24 cellular contexts compared by ENCODE assay signal in genomic region chr4:166687828-166688227, GRCh38.
"Had no signal": no experiment of that assay in that cellular context is flagged by ENCODE, and none has a peak within 500 bp of the region (broad histone marks: within the 10 kb centered on the region; RNA-seq: fewer than 3 reads in every experiment).

No MANE protein-coding gene starts in this region.

- DNase-seq: colonic mucosa; cortex of kidney; dermis blood vessel endothelial cell; dorsolateral prefrontal cortex; effector CD4-positive, alpha-beta T cell; effector CD8-positive, alpha-beta T cell; effector memory CD4-positive, alpha-beta T cell; effector memory CD8-positive, alpha-beta T cell; endodermal cell; erythroblast; esophagus squamous epithelium; foreskin fibroblast; foreskin keratinocyte; foreskin melanocyte; gastrocnemius medialis; glutamatergic neuron; head of caudate nucleus; heart left ventricle; heart right ventricle had no signal

- H3K4me1 Mint-ChIP-seq: endodermal cell had no signal

- H3K27ac ChIP-seq: colonic mucosa, coronary artery, dorsolateral prefrontal cortex, epithelial cell of prostate, esophagus muscularis mucosa, esophagus squamous epithelium, foreskin keratinocyte, gastrocnemius medialis, gastroesophageal sphincter, heart left ventricle, heart right ventricle had no signal

- H3K4me1 ChIP-seq: colonic mucosa, esophagus muscularis mucosa, esophagus squamous epithelium, foreskin keratinocyte, gastrocnemius medialis, gastroesophageal sphincter, heart left ventricle, heart right ventricle had no signal

- H3K4me3 ChIP-seq: colonic mucosa, coronary artery, dorsolateral prefrontal cortex, esophagus muscularis mucosa, esophagus squamous epithelium, gastrocnemius medialis, gastroesophageal sphincter, heart left ventricle, heart right ventricle had no signal

- H3K36me3 ChIP-seq: colonic mucosa, esophagus muscularis mucosa, esophagus squamous epithelium, gastrocnemius medialis, gastroesophageal sphincter, heart left ventricle, heart right ventricle had no signal

- H3K9me3 ChIP-seq: colonic mucosa, esophagus muscularis mucosa, esophagus squamous epithelium, gastrocnemius medialis, gastroesophageal sphincter, heart left ventricle had no signal

- H3K9me3 Mint-ChIP-seq: endodermal cell had no signal

- H3K4me3 Mint-ChIP-seq: dendritic cell treated with granulocyte-macrophage colony-stimulating factor and Interleukin-4, amounts not matched to agents 40 ng/mL and 50 ng/mL, for 4 days; effector memory CD8-positive, alpha-beta T cell; endodermal cell had no signal

- H3K27me3 Mint-ChIP-seq: dendritic cell treated with granulocyte-macrophage colony-stimulating factor and Interleukin-4, amounts not matched to agents 40 ng/mL and 50 ng/mL, for 4 days; effector memory CD8-positive, alpha-beta T cell had no signal

- H3K27ac Mint-ChIP-seq: dendritic cell treated with granulocyte-macrophage colony-stimulating factor and Interleukin-4, amounts not matched to agents 40 ng/mL and 50 ng/mL, for 4 days; effector memory CD8-positive, alpha-beta T cell; endodermal cell had no signal

- H3K27me3 ChIP-seq: colonic mucosa, dorsolateral prefrontal cortex, esophagus muscularis mucosa, esophagus squamous epithelium, foreskin keratinocyte, gastrocnemius medialis, gastroesophageal sphincter, heart left ventricle, heart right ventricle had no signal
